ENCODE assay signal across 22 cellular contexts in genomic region chr5:112203229-112203628, GRCh38.
DNase-seq lines count a peak whose midpoint lies in the region; ATAC-seq and TF ChIP-seq lines count a peak whose summit lies in the region.
"Had no signal": no experiment of that assay in that cellular context is flagged by ENCODE, and none has a peak within 500 bp of the region (broad histone marks: within the 10 kb centered on the region; RNA-seq: fewer than 3 reads in every experiment).

No MANE protein-coding gene starts in this region.

- H3K27me3 Mint-ChIP-seq in CD8-positive, alpha-beta T cell (ENCODE audit: low read depth), result peaks cover 43% of the 10 kb centered on the region

- no peaks in the 10 kb centered on the region for H3K4me1 ChIP-seq in PC-3 (ENCODE audit: insufficient read depth, low read length)
- peaks cover 6% of the 10 kb centered on the region for H3K4me1 ChIP-seq in mesendoderm (ENCODE audit: control insufficient read depth, low read depth, low read length)
- H3K4me1 ChIP-seq in PC-9 (replicated peaks; ENCODE audit: insufficient read depth), result 0 out of 2 replicates have a peak, but pooled peaks cover 10% of the 10 kb centered on the region
- no peaks in the 10 kb centered on the region for H3K4me1 ChIP-seq in CD8-positive, alpha-beta T cell (ENCODE audit: insufficient read depth, low read length)
- H3K4me1 ChIP-seq in right lobe of liver, result no peaks in the 10 kb centered on the region
- H3K4me1 ChIP-seq: psoas muscle, upper lobe of right lung had no signal

- H3K36me3 ChIP-seq in PC-3 (ENCODE audit: low read depth, low read length), result no peaks in the 10 kb centered on the region
- H3K36me3 ChIP-seq in mesendoderm (ENCODE audit: control insufficient read depth, insufficient read depth, low read length), result no peaks in the 10 kb centered on the region
- no peaks in the 10 kb centered on the region for H3K36me3 ChIP-seq in PC-9 (ENCODE audit: low read depth)
- H3K36me3 ChIP-seq in CD8-positive, alpha-beta T cell (ENCODE audit: insufficient read depth, low read length), result no peaks in the 10 kb centered on the region
- H3K36me3 ChIP-seq in right lobe of liver, result no peaks in the 10 kb centered on the region

- H4K20me1 ChIP-seq in PC-3 (ENCODE audit: low read length) (no peaks in the 10 kb centered on the region), PC-9 (ENCODE audit: insufficient read depth) (no peaks in the 10 kb centered on the region)

- H3K23ac ChIP-seq in mesendoderm (ENCODE audit: low read length), result no peak overlapping the region

- H2BK5ac ChIP-seq in mesendoderm (ENCODE audit: low read length), result no peak overlapping the region

- CTCF ChIA-PET in PC-3 (lab: Charles Lee), result no interaction called here
- CTCF ChIA-PET in PC-9 (lab: Charles Lee), result no interaction called here
- CTCF ChIA-PET in CD8-positive, alpha-beta T cell (lab: Charles Lee), result no interaction called here

- no TSS peak for BruUV-seq in PC-3 (replicated peaks; lab: Mats Ljungman, UMichigan)
- no TSS peak for BruUV-seq in PC-9 (replicated peaks; lab: Mats Ljungman, UMichigan)

- POLR2A ChIA-PET in PC-3 (lab: Charles Lee; ENCODE audit: unreplicated experiment), result no interaction called here
- POLR2A ChIA-PET in PC-9 (lab: Charles Lee; ENCODE audit: unreplicated experiment), result no interaction called here
- POLR2A ChIA-PET in CD8-positive, alpha-beta T cell (lab: Charles Lee), result no interaction called here

- H3K27ac ChIP-seq in PC-3 (ENCODE audit: low read length) (no peak overlapping the region), mesendoderm (ENCODE audit: low read depth, low read length) (no peak overlapping the region), PC-9 (no peak overlapping the region), right lobe of liver (no peak overlapping the region)
- no peak overlapping the region for H3K27ac ChIP-seq in CD8-positive, alpha-beta T cell (ENCODE audit: low read depth, low read length)
- H3K27ac ChIP-seq: psoas muscle, upper lobe of right lung had no signal

- H2AK5ac ChIP-seq in mesendoderm (ENCODE audit: low read length), result no peak overlapping the region

- no peak overlapping the region for H3K56ac ChIP-seq in mesendoderm (ENCODE audit: low read length)

- H3K79me1 ChIP-seq in mesendoderm (ENCODE audit: low read length), result no peaks in the 10 kb centered on the region

- no peak overlapping the region for H2BK120ac ChIP-seq in mesendoderm (ENCODE audit: low read depth, low read length)

- DNase-seq in PC-3, result peak; percentile 22
- no peak for DNase-seq in mesendoderm
- DNase-seq in PC-9, result no peak
- no peak for DNase-seq in CD8-positive, alpha-beta T cell
- no peak for DNase-seq in right lobe of liver
- DNase-seq in NCI-H2107 (lab: John Stamatoyannopoulos, UW), result no peak
- DNase-seq: activated CD4-positive, alpha-beta T cell treated with anti-CD3 and anti-CD28 coated beads, Interleukin-2, amount 50 U/mL, for 1 hour; activated naive CD4-positive, alpha-beta T cell; amniotic stem cell; COR-L47; esophagus squamous epithelium; glutamatergic neuron; Karpas-422; mucosa of descending colon; NCI-H1105; NCI-H524; psoas muscle; stimulated activated CD4-positive, alpha-beta T cell treated with anti-CD3 and anti-CD28 coated beads, Interleukin-4, amount 100 ng/mL, for 4 hours; upper lobe of right lung had no signal

- H3F3A ChIP-seq in PC-3 (ENCODE audit: low read length, unreplicated experiment), result no peaks in the 10 kb centered on the region
- no peaks in the 10 kb centered on the region for H3F3A ChIP-seq in PC-9 (ENCODE audit: insufficient read depth, low read depth)

- H3K27ac Mint-ChIP-seq in CD8-positive, alpha-beta T cell, result no peak overlapping the region

- H3K79me2 ChIP-seq in PC-3 (ENCODE audit: low read length), result no peaks in the 10 kb centered on the region
- H3K79me2 ChIP-seq in mesendoderm (ENCODE audit: control insufficient read depth, insufficient read depth, low read length), result no peaks in the 10 kb centered on the region
- no peaks in the 10 kb centered on the region for H3K79me2 ChIP-seq in PC-9 (ENCODE audit: low read depth)

- no peak overlapping the region for H4K8ac ChIP-seq in mesendoderm (ENCODE audit: low read depth, low read length)

- no peaks in the 10 kb centered on the region for H3K9me3 Mint-ChIP-seq in CD8-positive, alpha-beta T cell
- H3K9me3 Mint-ChIP-seq: central memory CD8-positive, alpha-beta T cell had no signal

- H3K4me1 Mint-ChIP-seq in CD8-positive, alpha-beta T cell (ENCODE audit: low read depth), result no peaks in the 10 kb centered on the region
- H3K4me1 Mint-ChIP-seq: central memory CD8-positive, alpha-beta T cell had no signal

- H3K36me3 Mint-ChIP-seq in CD8-positive, alpha-beta T cell, result no peaks in the 10 kb centered on the region

- no peak overlapping the region for H4K5ac ChIP-seq in mesendoderm (ENCODE audit: low read length)

- no peak overlapping the region for H3K4me3 Mint-ChIP-seq in CD8-positive, alpha-beta T cell
- H3K4me3 Mint-ChIP-seq: central memory CD8-positive, alpha-beta T cell had no signal

- intact Hi-C loops in PC-3 (cut with micrococcal nuclease) (no loop called here), PC-9 (cut with micrococcal nuclease; ENCODE audit: unreplicated experiment) (no loop called here), right lobe of liver (cut with DNase I) (loop anchor here in 1 of 2 donors (10.0 kb wide), 1 partner anchor 212 kb away; the partner anchor contains the start of gene EPB41L4A)
- intact Hi-C loops in CD8-positive, alpha-beta T cell (cut with DNase I, micrococcal nuclease), result no loop called here

- no peak for TF ChIP-seq POLR2A in right lobe of liver (IDR thresholded peaks at IDR 0.05)

- TF ChIP-seq CTCF in PC-3 (conservative IDR thresholded peaks at IDR 0.05; ENCODE audit: low read depth, low read length) (no peak), PC-9 (conservative IDR thresholded peaks at IDR 0.05) (no peak), right lobe of liver (IDR thresholded peaks at IDR 0.05) (no peak)
- no peak for TF ChIP-seq CTCF in CD8-positive, alpha-beta T cell (IDR thresholded peaks at IDR 0.05)

- H3K27me3 ChIP-seq in PC-3 (ENCODE audit: low read length) (peaks cover 64% of the 10 kb centered on the region), mesendoderm (ENCODE audit: insufficient read depth, low read length, poor library complexity) (no peaks in the 10 kb centered on the region), PC-9 (ENCODE audit: insufficient read depth, low read depth) (no peaks in the 10 kb centered on the region), right lobe of liver (no peaks in the 10 kb centered on the region)
- H3K27me3 ChIP-seq in CD8-positive, alpha-beta T cell (ENCODE audit: insufficient read depth, low read length), result no peaks in the 10 kb centered on the region
- H3K27me3 ChIP-seq: esophagus squamous epithelium, upper lobe of right lung had no signal

- H3K9me3 ChIP-seq in PC-3 (ENCODE audit: low read length), result no peaks in the 10 kb centered on the region
- H3K9me3 ChIP-seq in PC-9 (ENCODE audit: insufficient read depth, low read depth), result no peaks in the 10 kb centered on the region
- H3K9me3 ChIP-seq in CD8-positive, alpha-beta T cell (ENCODE audit: low read length), result no peaks in the 10 kb centered on the region
- H3K9me3 ChIP-seq in right lobe of liver, result no peaks in the 10 kb centered on the region
- H3K9me3 ChIP-seq: esophagus squamous epithelium, mucosa of descending colon, psoas muscle, upper lobe of right lung had no signal

- H3K4me2 ChIP-seq in PC-3 (ENCODE audit: low read length) (no peak overlapping the region), mesendoderm (ENCODE audit: low read length) (no peak overlapping the region), PC-9 (no peak overlapping the region)

- WGBS in mesendoderm (ENCODE audit: extremely low coverage, insufficient coverage, low lambda C conversion rate), result no CpG with 5 or more reads among the region's 4 CpGs
- WGBS in right lobe of liver (ENCODE audit: insufficient coverage, low coverage, low lambda C conversion rate, missing lambda C conversion rate), result 77% methylated on average over 4 of the region's 4 CpGs

- ATAC-seq in GM18907 (IDR thresholded peaks at IDR 0.05; ENCODE audit: unreplicated experiment), result peak; percentile 64
- peak; percentile 54 for ATAC-seq in HG02759 (IDR thresholded peaks at IDR 0.05; ENCODE audit: unreplicated experiment)
- ATAC-seq in PC-3, result no peak
- no peak for ATAC-seq in CD8-positive, alpha-beta T cell
- no peak for ATAC-seq in right lobe of liver
- ATAC-seq: mucosa of descending colon, psoas muscle, upper lobe of right lung had no signal

- no peak overlapping the region for H2AFZ ChIP-seq in PC-3 (ENCODE audit: low read length)
- H2AFZ ChIP-seq in PC-9, result no peak overlapping the region

- peak overlapping the region; percentile 51 for H3K18ac ChIP-seq in mesendoderm (ENCODE audit: low read length)

- H3K9me2 ChIP-seq in PC-3 (replicated peaks; ENCODE audit: low read length), result no peaks in the 10 kb centered on the region
- H3K9me2 ChIP-seq in PC-9 (ENCODE audit: insufficient read depth), result no peaks in the 10 kb centered on the region

- H3K4ac ChIP-seq in mesendoderm (ENCODE audit: low read depth, low read length), result no peak overlapping the region

- H3K4me3 ChIP-seq in PC-3 (ENCODE audit: low read length) (no peak overlapping the region), mesendoderm (ENCODE audit: low read length) (no peak overlapping the region), PC-9 (no peak overlapping the region), right lobe of liver (no peak overlapping the region)
- no peak overlapping the region for H3K4me3 ChIP-seq in CD8-positive, alpha-beta T cell (ENCODE audit: low read depth, low read length)
- H3K4me3 ChIP-seq: esophagus squamous epithelium, mucosa of descending colon, psoas muscle, upper lobe of right lung had no signal

- H3K9ac ChIP-seq in PC-3 (ENCODE audit: low read length) (no peak overlapping the region), mesendoderm (ENCODE audit: low read length) (no peak overlapping the region)

- peak overlapping the region; percentile 36 for H2BK15ac ChIP-seq in mesendoderm (replicated peaks; ENCODE audit: low read depth)

Comparison
In these comparisons a context has a peak if more than half of its experiments do, and no peak if none do; other contexts are left out.
1. ATAC-seq: peak in GM18907 (single experiment) and HG02759 (single experiment); none in PC-3 (single experiment), CD8-positive, alpha-beta T cell (single experiment) and right lobe of liver (0 of 4).